1 cellular context compared by ENCODE assay signal in genomic region chr1:9235123-9235513, GRCh38.
TF ChIP-seq lines count a peak whose summit lies in the region.

No MANE protein-coding gene starts in this region.

TF ChIP-seq in K562, 482 proteins besides CTCF, POLR2A, EP300 and RAD21 (continued from another document):
- TF ChIP-seq ID3 (CRISPR knock-in tag; IDR thresholded peaks at IDR 0.05) (no peak), ID3 (tag; IDR thresholded peaks at IDR 0.05) (no peak), DACH1 (IDR thresholded peaks at IDR 0.05; ENCODE audit: partially characterized antibody) (no peak), TAF9B (IDR thresholded peaks at IDR 0.05; ENCODE audit: partially characterized antibody) (no peak), RFX7 (CRISPR knock-in tag; IDR thresholded peaks at IDR 0.05) (no peak), KAT8 (IDR thresholded peaks at IDR 0.05; ENCODE audit: low read depth) (no peak), ZBTB2 (IDR thresholded peaks at IDR 0.05) (no peak), FOSL1 (tag; conservative IDR thresholded peaks at IDR 0.05) (no peak), CHD1 (IDR thresholded peaks at IDR 0.05; ENCODE audit: low read length) (no peak), BRCA1 (IDR thresholded peaks at IDR 0.05) (no peak), BRCA1 (CRISPR knock-in tag; IDR thresholded peaks at IDR 0.05) (no peak), ZC3H8 (IDR thresholded peaks at IDR 0.05) (no peak), PPARD (CRISPR knock-in tag; IDR thresholded peaks at IDR 0.05) (no peak), TOE1 (IDR thresholded peaks at IDR 0.05; ENCODE audit: borderline replicate concordance) (no peak), TOE1 (CRISPR knock-in tag; IDR thresholded peaks at IDR 0.05; ENCODE audit: borderline replicate concordance, low read depth) (no peak), ASH1L (IDR thresholded peaks at IDR 0.05; ENCODE audit: borderline replicate concordance, low read depth, partially characterized antibody) (no peak), FOXK2 (conservative IDR thresholded peaks at IDR 0.05 in 1 of 2, IDR thresholded peaks at IDR 0.05 in 1 of 2; ENCODE audit: low read depth in 2 of 2) (no peak), HDAC2 (IDR thresholded peaks at IDR 0.05) (no peak), ZNF134 (CRISPR knock-in tag; conservative IDR thresholded peaks at IDR 0.05) (no peak), ETS2 (tag; IDR thresholded peaks at IDR 0.05; ENCODE audit: borderline replicate concordance, poor library complexity, severe bottlenecking) (no peak)
- TF ChIP-seq, protein P1, sequence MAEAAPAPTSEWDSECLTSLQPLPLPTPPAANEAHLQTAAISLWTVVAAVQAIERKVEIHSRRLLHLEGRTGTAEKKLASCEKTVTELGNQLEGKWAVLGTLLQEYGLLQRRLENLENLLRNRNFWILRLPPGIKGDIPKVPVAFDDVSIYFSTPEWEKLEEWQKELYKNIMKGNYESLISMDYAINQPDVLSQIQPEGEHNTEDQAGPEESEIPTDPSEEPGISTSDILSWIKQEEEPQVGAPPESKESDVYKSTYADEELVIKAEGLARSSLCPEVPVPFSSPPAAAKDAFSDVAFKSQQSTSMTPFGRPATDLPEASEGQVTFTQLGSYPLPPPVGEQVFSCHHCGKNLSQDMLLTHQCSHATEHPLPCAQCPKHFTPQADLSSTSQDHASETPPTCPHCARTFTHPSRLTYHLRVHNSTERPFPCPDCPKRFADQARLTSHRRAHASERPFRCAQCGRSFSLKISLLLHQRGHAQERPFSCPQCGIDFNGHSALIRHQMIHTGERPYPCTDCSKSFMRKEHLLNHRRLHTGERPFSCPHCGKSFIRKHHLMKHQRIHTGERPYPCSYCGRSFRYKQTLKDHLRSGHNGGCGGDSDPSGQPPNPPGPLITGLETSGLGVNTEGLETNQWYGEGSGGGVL (CRISPR knock-in tag; IDR thresholded peaks at IDR 0.05), result no peak
- TF ChIP-seq, protein P2, sequence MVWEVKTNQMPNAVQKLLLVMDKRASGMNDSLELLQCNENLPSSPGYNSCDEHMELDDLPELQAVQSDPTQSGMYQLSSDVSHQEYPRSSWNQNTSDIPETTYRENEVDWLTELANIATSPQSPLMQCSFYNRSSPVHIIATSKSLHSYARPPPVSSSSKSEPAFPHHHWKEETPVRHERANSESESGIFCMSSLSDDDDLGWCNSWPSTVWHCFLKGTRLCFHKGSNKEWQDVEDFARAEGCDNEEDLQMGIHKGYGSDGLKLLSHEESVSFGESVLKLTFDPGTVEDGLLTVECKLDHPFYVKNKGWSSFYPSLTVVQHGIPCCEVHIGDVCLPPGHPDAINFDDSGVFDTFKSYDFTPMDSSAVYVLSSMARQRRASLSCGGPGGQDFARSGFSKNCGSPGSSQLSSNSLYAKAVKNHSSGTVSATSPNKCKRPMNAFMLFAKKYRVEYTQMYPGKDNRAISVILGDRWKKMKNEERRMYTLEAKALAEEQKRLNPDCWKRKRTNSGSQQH (CRISPR knock-in tag; IDR thresholded peaks at IDR 0.05), result no peak
- TF ChIP-seq, protein P3, sequence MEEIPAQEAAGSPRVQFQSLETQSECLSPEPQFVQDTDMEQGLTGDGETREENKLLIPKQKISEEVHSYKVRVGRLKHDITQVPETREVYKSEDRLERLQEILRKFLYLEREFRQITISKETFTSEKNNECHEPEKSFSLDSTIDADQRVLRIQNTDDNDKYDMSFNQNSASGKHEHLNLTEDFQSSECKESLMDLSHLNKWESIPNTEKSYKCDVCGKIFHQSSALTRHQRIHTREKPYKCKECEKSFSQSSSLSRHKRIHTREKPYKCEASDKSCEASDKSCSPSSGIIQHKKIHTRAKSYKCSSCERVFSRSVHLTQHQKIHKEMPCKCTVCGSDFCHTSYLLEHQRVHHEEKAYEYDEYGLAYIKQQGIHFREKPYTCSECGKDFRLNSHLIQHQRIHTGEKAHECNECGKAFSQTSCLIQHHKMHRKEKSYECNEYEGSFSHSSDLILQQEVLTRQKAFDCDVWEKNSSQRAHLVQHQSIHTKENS (CRISPR knock-in tag; IDR thresholded peaks at IDR 0.05), result no peak
- TF ChIP-seq, protein P4, sequence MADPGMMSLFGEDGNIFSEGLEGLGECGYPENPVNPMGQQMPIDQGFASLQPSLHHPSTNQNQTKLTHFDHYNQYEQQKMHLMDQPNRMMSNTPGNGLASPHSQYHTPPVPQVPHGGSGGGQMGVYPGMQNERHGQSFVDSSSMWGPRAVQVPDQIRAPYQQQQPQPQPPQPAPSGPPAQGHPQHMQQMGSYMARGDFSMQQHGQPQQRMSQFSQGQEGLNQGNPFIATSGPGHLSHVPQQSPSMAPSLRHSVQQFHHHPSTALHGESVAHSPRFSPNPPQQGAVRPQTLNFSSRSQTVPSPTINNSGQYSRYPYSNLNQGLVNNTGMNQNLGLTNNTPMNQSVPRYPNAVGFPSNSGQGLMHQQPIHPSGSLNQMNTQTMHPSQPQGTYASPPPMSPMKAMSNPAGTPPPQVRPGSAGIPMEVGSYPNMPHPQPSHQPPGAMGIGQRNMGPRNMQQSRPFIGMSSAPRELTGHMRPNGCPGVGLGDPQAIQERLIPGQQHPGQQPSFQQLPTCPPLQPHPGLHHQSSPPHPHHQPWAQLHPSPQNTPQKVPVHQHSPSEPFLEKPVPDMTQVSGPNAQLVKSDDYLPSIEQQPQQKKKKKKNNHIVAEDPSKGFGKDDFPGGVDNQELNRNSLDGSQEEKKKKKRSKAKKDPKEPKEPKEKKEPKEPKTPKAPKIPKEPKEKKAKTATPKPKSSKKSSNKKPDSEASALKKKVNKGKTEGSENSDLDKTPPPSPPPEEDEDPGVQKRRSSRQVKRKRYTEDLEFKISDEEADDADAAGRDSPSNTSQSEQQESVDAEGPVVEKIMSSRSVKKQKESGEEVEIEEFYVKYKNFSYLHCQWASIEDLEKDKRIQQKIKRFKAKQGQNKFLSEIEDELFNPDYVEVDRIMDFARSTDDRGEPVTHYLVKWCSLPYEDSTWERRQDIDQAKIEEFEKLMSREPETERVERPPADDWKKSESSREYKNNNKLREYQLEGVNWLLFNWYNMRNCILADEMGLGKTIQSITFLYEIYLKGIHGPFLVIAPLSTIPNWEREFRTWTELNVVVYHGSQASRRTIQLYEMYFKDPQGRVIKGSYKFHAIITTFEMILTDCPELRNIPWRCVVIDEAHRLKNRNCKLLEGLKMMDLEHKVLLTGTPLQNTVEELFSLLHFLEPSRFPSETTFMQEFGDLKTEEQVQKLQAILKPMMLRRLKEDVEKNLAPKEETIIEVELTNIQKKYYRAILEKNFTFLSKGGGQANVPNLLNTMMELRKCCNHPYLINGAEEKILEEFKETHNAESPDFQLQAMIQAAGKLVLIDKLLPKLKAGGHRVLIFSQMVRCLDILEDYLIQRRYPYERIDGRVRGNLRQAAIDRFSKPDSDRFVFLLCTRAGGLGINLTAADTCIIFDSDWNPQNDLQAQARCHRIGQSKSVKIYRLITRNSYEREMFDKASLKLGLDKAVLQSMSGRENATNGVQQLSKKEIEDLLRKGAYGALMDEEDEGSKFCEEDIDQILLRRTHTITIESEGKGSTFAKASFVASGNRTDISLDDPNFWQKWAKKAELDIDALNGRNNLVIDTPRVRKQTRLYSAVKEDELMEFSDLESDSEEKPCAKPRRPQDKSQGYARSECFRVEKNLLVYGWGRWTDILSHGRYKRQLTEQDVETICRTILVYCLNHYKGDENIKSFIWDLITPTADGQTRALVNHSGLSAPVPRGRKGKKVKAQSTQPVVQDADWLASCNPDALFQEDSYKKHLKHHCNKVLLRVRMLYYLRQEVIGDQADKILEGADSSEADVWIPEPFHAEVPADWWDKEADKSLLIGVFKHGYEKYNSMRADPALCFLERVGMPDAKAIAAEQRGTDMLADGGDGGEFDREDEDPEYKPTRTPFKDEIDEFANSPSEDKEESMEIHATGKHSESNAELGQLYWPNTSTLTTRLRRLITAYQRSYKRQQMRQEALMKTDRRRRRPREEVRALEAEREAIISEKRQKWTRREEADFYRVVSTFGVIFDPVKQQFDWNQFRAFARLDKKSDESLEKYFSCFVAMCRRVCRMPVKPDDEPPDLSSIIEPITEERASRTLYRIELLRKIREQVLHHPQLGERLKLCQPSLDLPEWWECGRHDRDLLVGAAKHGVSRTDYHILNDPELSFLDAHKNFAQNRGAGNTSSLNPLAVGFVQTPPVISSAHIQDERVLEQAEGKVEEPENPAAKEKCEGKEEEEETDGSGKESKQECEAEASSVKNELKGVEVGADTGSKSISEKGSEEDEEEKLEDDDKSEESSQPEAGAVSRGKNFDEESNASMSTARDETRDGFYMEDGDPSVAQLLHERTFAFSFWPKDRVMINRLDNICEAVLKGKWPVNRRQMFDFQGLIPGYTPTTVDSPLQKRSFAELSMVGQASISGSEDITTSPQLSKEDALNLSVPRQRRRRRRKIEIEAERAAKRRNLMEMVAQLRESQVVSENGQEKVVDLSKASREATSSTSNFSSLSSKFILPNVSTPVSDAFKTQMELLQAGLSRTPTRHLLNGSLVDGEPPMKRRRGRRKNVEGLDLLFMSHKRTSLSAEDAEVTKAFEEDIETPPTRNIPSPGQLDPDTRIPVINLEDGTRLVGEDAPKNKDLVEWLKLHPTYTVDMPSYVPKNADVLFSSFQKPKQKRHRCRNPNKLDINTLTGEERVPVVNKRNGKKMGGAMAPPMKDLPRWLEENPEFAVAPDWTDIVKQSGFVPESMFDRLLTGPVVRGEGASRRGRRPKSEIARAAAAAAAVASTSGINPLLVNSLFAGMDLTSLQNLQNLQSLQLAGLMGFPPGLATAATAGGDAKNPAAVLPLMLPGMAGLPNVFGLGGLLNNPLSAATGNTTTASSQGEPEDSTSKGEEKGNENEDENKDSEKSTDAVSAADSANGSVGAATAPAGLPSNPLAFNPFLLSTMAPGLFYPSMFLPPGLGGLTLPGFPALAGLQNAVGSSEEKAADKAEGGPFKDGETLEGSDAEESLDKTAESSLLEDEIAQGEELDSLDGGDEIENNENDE (IDR thresholded peaks at IDR 0.05; ENCODE audit: low read depth, low read length), result no peak
